19 cellular contexts compared by ENCODE assay signal in the genomic region with DNA sequence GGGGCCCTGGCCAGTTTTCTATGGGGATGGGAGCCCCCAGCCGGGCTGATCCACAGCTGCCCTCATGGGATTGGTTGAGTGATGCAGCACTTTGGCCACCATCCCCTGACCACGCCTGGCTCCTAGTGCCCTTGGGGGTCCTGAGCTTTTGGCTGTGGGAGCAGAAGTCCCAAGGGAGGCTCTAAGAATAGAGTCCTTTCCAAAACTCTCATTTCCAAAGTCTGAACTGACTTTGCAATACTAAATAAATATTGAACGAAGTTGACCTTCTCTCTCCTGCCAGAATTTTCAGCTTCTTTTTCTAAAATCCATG.
DNase-seq lines count a peak whose midpoint lies in the region; ATAC-seq, FAIRE-seq and TF ChIP-seq lines count a peak whose summit lies in the region.
"Had no signal": no experiment of that assay in that cellular context is flagged by ENCODE, and none has a peak within 500 bp of the region (broad histone marks: within the 10 kb centered on the region; RNA-seq: fewer than 3 reads in every experiment).

No MANE protein-coding gene starts in this region.

- ATAC-seq in left lobe of liver = peak; percentile 62
- peak; percentile 12 for ATAC-seq in sciatic nerve
- no peak for ATAC-seq in GM18909 (IDR thresholded peaks at IDR 0.05; ENCODE audit: poor library complexity, unreplicated experiment)
- ATAC-seq: A549, GM23338 had no signal

- H3K27me3 ChIP-seq in astrocyte (ENCODE audit: insufficient read depth, low read length) = no peaks in the 10 kb centered on the region
- H3K27me3 ChIP-seq: BLaER1 treated with 17β-estradiol and CSF1 and Interleukin-3, amounts not matched to agents 10 nM and 100 nM had no signal

- H3K36me3 Mint-ChIP-seq in astrocyte (ENCODE audit: low read depth, unreplicated experiment) = peaks cover 10% of the 10 kb centered on the region

- no peak overlapping the region for H3K4me3 Mint-ChIP-seq in astrocyte (ENCODE audit: unreplicated experiment)
- H3K4me3 Mint-ChIP-seq: GM23338 had no signal

- peaks cover 9% of the 10 kb centered on the region for H3K9me3 Mint-ChIP-seq in astrocyte (ENCODE audit: unreplicated experiment)

- no peak for FAIRE-seq in astrocyte (lab: Jason Lieb, UNC)
- FAIRE-seq: A549, GM12891, GM18507 had no signal

- no peak overlapping the region for H3K4me2 ChIP-seq in astrocyte (ENCODE audit: low read length)
- H3K4me2 ChIP-seq: A549; BLaER1 treated with 17β-estradiol and CSF1 and Interleukin-3, amounts not matched to agents 10 nM and 100 nM; GM23338 had no signal

- TF ChIP-seq CTCF in C4-2B (conservative IDR thresholded peaks at IDR 0.05) (no peak), astrocyte (IDR thresholded peaks at IDR 0.05; ENCODE audit: insufficient read depth, low read depth, low read length) (no peak)

- no peak overlapping the region for H3K4me3 ChIP-seq in astrocyte (ENCODE audit: insufficient read depth, low read depth, low read length)
- H3K4me3 ChIP-seq: A549; BLaER1 treated with 17β-estradiol and CSF1 and Interleukin-3, amounts not matched to agents 10 nM and 100 nM; GM23338 had no signal

- H3K36me3 ChIP-seq in astrocyte (ENCODE audit: insufficient read depth, low read length) = no peaks in the 10 kb centered on the region
- H3K36me3 ChIP-seq: BLaER1 treated with 17β-estradiol and CSF1 and Interleukin-3, amounts not matched to agents 10 nM and 100 nM had no signal

- H3K27ac ChIP-seq in C4-2B = peak overlapping the region; percentile 55
- no peak overlapping the region for H3K27ac ChIP-seq in astrocyte (ENCODE audit: low read depth, low read length)
- H3K27ac ChIP-seq: BLaER1 treated with 17β-estradiol and CSF1 and Interleukin-3, amounts not matched to agents 10 nM and 100 nM had no signal

- H3K4me1 Mint-ChIP-seq in astrocyte (ENCODE audit: low read depth, unreplicated experiment) = peaks cover 22% of the 10 kb centered on the region

- H3K27me3 Mint-ChIP-seq in astrocyte (ENCODE audit: low read depth, unreplicated experiment) = no peaks in the 10 kb centered on the region

- no peak overlapping the region for H3K9ac ChIP-seq in astrocyte (ENCODE audit: low read length)
- H3K9ac ChIP-seq: BLaER1 treated with 17β-estradiol and CSF1 and Interleukin-3, amounts not matched to agents 10 nM and 100 nM had no signal

- intact Hi-C loops in sciatic nerve (cut with DNase I) = no loop called here

- H4K20me1 ChIP-seq in astrocyte (ENCODE audit: insufficient read depth, low read length) = no peaks in the 10 kb centered on the region
- H4K20me1 ChIP-seq: BLaER1 treated with 17β-estradiol and CSF1 and Interleukin-3, amounts not matched to agents 10 nM and 100 nM had no signal

- H2AFZ ChIP-seq in astrocyte (ENCODE audit: low read depth, low read length) = no peak overlapping the region
- H2AFZ ChIP-seq: GM23338 had no signal

- peak overlapping the region; percentile 26 for H3K27ac Mint-ChIP-seq in astrocyte (ENCODE audit: unreplicated experiment)
- H3K27ac Mint-ChIP-seq: GM23338 had no signal

- no peaks in the 10 kb centered on the region for H3K79me2 ChIP-seq in astrocyte (ENCODE audit: insufficient read depth, low read length)

- H3K4me1 ChIP-seq in astrocyte (ENCODE audit: insufficient read depth, low read length) = peaks cover 21% of the 10 kb centered on the region

- DNase-seq in astrocyte (ENCODE audit: low read depth) = no peak
- DNase-seq in left lobe of liver (ENCODE audit: low spot score) = no peak
- no peak for DNase-seq in sciatic nerve (ENCODE audit: low spot score)
- DNase-seq in T-helper 2 cell = no peak
- no peak for DNase-seq in NK-92 (lab: John Stamatoyannopoulos, UW; ENCODE audit: unreplicated experiment)
- no peak for DNase-seq in NCI-H2029 treated with DMSO at 0.1 percent for 48 hours (lab: John Stamatoyannopoulos, UW)
- DNase-seq: GDM1, KG1, NCI-H1436, NCI-H2081, NCI-H510A, NCI-H82 had no signal

- H3K9me3 ChIP-seq in astrocyte (ENCODE audit: insufficient read depth, low read depth, low read length) = peaks cover under 1% of the 10 kb centered on the region
